8 cellular contexts compared by ENCODE assay signal in genomic region chr1:162560303-162561036, GRCh38. TPM values are rescaled to one million over a fixed set of nuclear protein-coding genes. Genes with fewer than 3 reads are reported as not detected.
DNase-seq lines count a peak whose midpoint lies in the region; ATAC-seq and TF ChIP-seq lines count a peak whose summit lies in the region.

No MANE protein-coding gene starts in this region.

- H3K27me3 ChIP-seq in CD4-positive, alpha-beta T cell (ENCODE audit: control insufficient read depth, insufficient read depth, low read length): no peaks in the 10 kb centered on the region
- no peaks in the 10 kb centered on the region for H3K27me3 ChIP-seq in mucosa of rectum (ENCODE audit: control insufficient read depth in 2 of 2, insufficient read depth in 2 of 2, low read length in 2 of 2)

- DNase-seq in CD4-positive, alpha-beta T cell: peak in 1 of 10 experiments; percentile 4
- peak; percentile 8 for DNase-seq in NB4 (ENCODE audit: low read depth)
- DNase-seq in coronary artery (ENCODE audit: low spot score): no peak
- DNase-seq in A172 (ENCODE audit: low spot score): no peak
- no peak for DNase-seq in stimulated activated CD4-positive, alpha-beta T cell treated with anti-CD3 and anti-CD28 coated beads, Interleukin-4, amount 100 ng/mL, for 24 hours

- H3K4me1 Mint-ChIP-seq in CD4-positive, alpha-beta T cell (ENCODE audit: low read depth): peaks cover 47% of the 10 kb centered on the region

- H3K36me3 ChIP-seq in mucosa of rectum (ENCODE audit: control insufficient read depth in 2 of 2, insufficient read depth in 2 of 2, low read length in 2 of 2): peaks cover 0 to under 1% of the 10 kb centered on the region in 2 donors

- no peaks in the 10 kb centered on the region for H3K9me3 ChIP-seq in CD4-positive, alpha-beta T cell (ENCODE audit: control insufficient read depth, low read length)
- H3K9me3 ChIP-seq in mucosa of rectum (ENCODE audit: control insufficient read depth in 2 of 2, low read length in 2 of 2): no peaks in the 10 kb centered on the region

- H3K9me3 Mint-ChIP-seq in CD4-positive, alpha-beta T cell: peaks cover 2% of the 10 kb centered on the region

- intact Hi-C loops in CD4-positive, alpha-beta T cell (cut with DNase I, micrococcal nuclease): loop anchor here (1.0 to 10.0 kb wide), 6 partner anchors 62 to 796 kb away; partner anchors contain the start of genes ATF6 (in 1 of the 2), NUF2 (in 1 of the 2) and UHMK1 (in 1 of the 2)

- CTCF ChIA-PET in CD4-positive, alpha-beta T cell (lab: Charles Lee): no interaction called here

- no peak for TF ChIP-seq POLR2A in NB4 (IDR thresholded peaks at IDR 0.05; ENCODE audit: extremely low read depth, insufficient read length)

- POLR2A ChIA-PET in CD4-positive, alpha-beta T cell (lab: Charles Lee): interaction anchor here (0.6 kb wide), 1 partner anchor 78 kb away, joined by 3 read pairs; no protein-coding TSS in a partner anchor

- H3K4me3 ChIP-seq in NB4 (ENCODE audit: low read depth, low read length) (peak overlapping the region; percentile 48), coronary artery (peak overlapping the region; percentile 100), mucosa of rectum (ENCODE audit: low read length in 2 of 2) (peak overlapping the region; percentile 78 to 92)

- H3K9ac ChIP-seq in mucosa of rectum (ENCODE audit: low read depth in 1 of 2, low read length in 2 of 2): peak overlapping the region; percentile 79 to 83

- H3K27ac Mint-ChIP-seq in CD4-positive, alpha-beta T cell: peak overlapping the region; percentile 100

- H3K36me3 Mint-ChIP-seq in CD4-positive, alpha-beta T cell (ENCODE audit: low read depth): peaks cover 9% of the 10 kb centered on the region

- H3K4me3 Mint-ChIP-seq in CD4-positive, alpha-beta T cell: peak overlapping the region; percentile 97

- TF ChIP-seq CTCF in CD4-positive, alpha-beta T cell (IDR thresholded peaks at IDR 0.05): no peak
- TF ChIP-seq CTCF in NB4 (IDR thresholded peaks at IDR 0.05; ENCODE audit: low read depth, low read length) (no peak), coronary artery (IDR thresholded peaks at IDR 0.05) (no peak)

- ATAC-seq in CD4-positive, alpha-beta T cell (ENCODE audit: poor library complexity): no peak
- no peak for ATAC-seq in HG02981 (IDR thresholded peaks at IDR 0.05; ENCODE audit: unreplicated experiment)
- ATAC-seq in HG03442 (IDR thresholded peaks at IDR 0.05; ENCODE audit: unreplicated experiment): no peak

- H3K27me3 Mint-ChIP-seq in CD4-positive, alpha-beta T cell: no peaks in the 10 kb centered on the region

- peak overlapping the region; percentile 88 for H3K27ac ChIP-seq in CD4-positive, alpha-beta T cell (ENCODE audit: low read depth, low read length)
- H3K27ac ChIP-seq in coronary artery (peak overlapping the region; percentile 97 to 98), mucosa of rectum (ENCODE audit: low read depth in 2 of 2, low read length in 2 of 2) (peak overlapping the region; percentile 98 to 99)

- H3K4me1 ChIP-seq in mucosa of rectum (ENCODE audit: control insufficient read depth in 2 of 2, insufficient read depth in 2 of 2, low read length in 2 of 2): peaks cover 10 to 29% of the 10 kb centered on the region in 2 donors

RNA-seq across cellular contexts. Expression of gene UAP1, which starts 1.1 kb away (rescaled TPM):
- total RNA-seq in CD4-positive, alpha-beta T cell: 10 to 100 TPM; 44.5 to 45.8 TPM
- 247 and 258 TPM in 2 replicates for total RNA-seq in A172 (2014; rRNA removed; shearing (Covaris generic))

Comparison
In these comparisons a context has a peak if more than half of its experiments do, and no peak if none do; other contexts are left out.
1. H3K4me3 ChIP-seq: peak in every context shown above with its lines; median percentile 100 in coronary artery; 85 in mucosa of rectum; 48 in NB4.